Comparison of ENCODE assay signal across 1 cellular context in genomic region chr1:8006037-8006963, GRCh38.
TF ChIP-seq lines count a peak whose summit lies in the region.

No MANE protein-coding gene starts in this region.

TF ChIP-seq in HepG2, 621 proteins besides CTCF, POLR2A, EP300 and RAD21:
- TF ChIP-seq LCORL (IDR thresholded peaks at IDR 0.05) (no peak), LCORL (CRISPR knock-in tag; IDR thresholded peaks at IDR 0.05) (peak; percentile 21; the same call in 1 of the 2 replicates), HNRNPH1 (optimal IDR thresholded peaks at IDR 0.05; ENCODE audit: low read depth, low read length) (peak; percentile 51), ZNF260 (CRISPR knock-in tag; IDR thresholded peaks at IDR 0.05; ENCODE audit: borderline replicate concordance, low read depth) (no peak), RBM22 (optimal IDR thresholded peaks at IDR 0.05; ENCODE audit: low read length) (peak; percentile 57), ZKSCAN1 (IDR thresholded peaks at IDR 0.05; ENCODE audit: low read length) (no peak), ERF (CRISPR knock-in tag; IDR thresholded peaks at IDR 0.05) (peak; percentile 10; the same call in 1 of the 2 replicates), HBP1 (CRISPR knock-in tag; IDR thresholded peaks at IDR 0.05; ENCODE audit: low read depth) (no peak), TIGD3 (CRISPR knock-in tag; IDR thresholded peaks at IDR 0.05; ENCODE audit: borderline replicate concordance) (no peak), SIX1 (CRISPR knock-in tag; IDR thresholded peaks at IDR 0.05; ENCODE audit: borderline replicate concordance) (peak; percentile 85; the same call in 1 of the 2 replicates), AKAP8 (CRISPR knock-in tag; IDR thresholded peaks at IDR 0.05) (0 out of 2 replicates have a peak, but pooled peaks have one; percentile 26), ZNF800 (CRISPR knock-in tag; IDR thresholded peaks at IDR 0.05) (0 out of 2 replicates have a peak, but pooled peaks have one; percentile 16), PAF1 (CRISPR knock-in tag; IDR thresholded peaks at IDR 0.05) (peak; percentile 19), POLR2G (IDR thresholded peaks at IDR 0.05; ENCODE audit: low read depth, low read length) (peak; percentile 80), CREB1 (IDR thresholded peaks at IDR 0.05) (no peak), CREB1 (CRISPR knock-in tag; IDR thresholded peaks at IDR 0.05) (peak; percentile 12; the same call in 1 of the 2 replicates), HDAC6 (IDR thresholded peaks at IDR 0.05; ENCODE audit: low read depth, low read length) (no peak), POLR2AphosphoS5 (IDR thresholded peaks at IDR 0.05; ENCODE audit: low read depth, low read length) (peak; percentile 30), ZNF574 (CRISPR knock-in tag; IDR thresholded peaks at IDR 0.05) (no peak), DPF2 (CRISPR knock-in tag; IDR thresholded peaks at IDR 0.05; ENCODE audit: borderline replicate concordance, low read depth) (no peak)
